Comparison of ENCODE assay signal across 29 cellular contexts in the genomic region with DNA sequence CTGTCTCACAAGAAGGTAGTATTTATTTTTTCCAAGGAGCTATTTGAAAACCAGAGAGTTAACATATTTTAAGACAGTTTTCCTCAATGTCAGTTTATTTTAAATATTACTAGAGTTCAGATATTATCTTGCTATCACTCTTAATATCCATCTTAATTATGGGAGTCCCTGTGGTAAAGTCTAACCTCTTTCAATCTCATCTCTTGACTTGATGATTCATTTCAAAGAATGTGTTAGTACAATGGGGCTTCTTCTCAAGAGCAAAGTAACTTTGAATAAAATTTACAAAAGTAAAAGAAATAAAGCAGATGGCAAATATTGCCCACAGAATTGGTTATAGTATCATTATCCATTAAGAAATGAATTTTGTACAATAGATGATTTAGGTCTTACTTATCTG.
"Had no signal": no experiment of that assay in that cellular context is flagged by ENCODE, and none has a peak within 500 bp of the region (broad histone marks: within the 10 kb centered on the region; RNA-seq: fewer than 3 reads in every experiment).

No MANE protein-coding gene starts in this region.

- H3K9ac ChIP-seq: KMS-11 had no signal

- H3K36me3 ChIP-seq: MG63 had no signal

- H3K27ac ChIP-seq: KMS-11 had no signal

- H3K4me2 ChIP-seq: KMS-11 had no signal

- H3K27me3 ChIP-seq: MG63 had no signal

- DNase-seq: Karpas-422, Kasumi-1, KG1, MG63, MM.1S, MV-4-11, NCI-H1048, NCI-H1092, NCI-H1092 treated with DMSO at 0.1 percent for 48 hours, NCI-H1105, NCI-H1105 treated with DMSO at 0.1 percent for 48 hours, NCI-H1417, NCI-H1417 treated with DMSO at 0.1 percent for 48 hours, NCI-H1436, NCI-H1436 treated with DMSO at 0.1 percent for 48 hours, NCI-H146, NCI-H1694, NCI-H187, NCI-H187 treated with DMSO at 0.1 percent for 48 hours, NCI-H1930, NCI-H2029, NCI-H2029 treated with DMSO at 0.1 percent for 48 hours, NCI-H2081, NCI-H2081 treated with DMSO at 0.1 percent for 48 hours, NCI-H2107, NCI-H2227 treated with DMSO at 0.1 percent for 48 hours, NCI-H226, NCI-H345 had no signal

- H3K4me3 ChIP-seq: MG63 had no signal

- H3K9me3 ChIP-seq: MG63 had no signal
